Comparison of ENCODE assay signal across 23 cellular contexts in genomic region chr19:46772170-46773017, GRCh38. TPM values are rescaled to one million over a fixed set of nuclear protein-coding genes. Genes with fewer than 3 reads are reported as not detected.
A peak's percentile ranks its signal among the peaks of the same experiment; 100 is the strongest.
DNase-seq lines count a peak whose midpoint lies in the region; ATAC-seq and TF ChIP-seq lines count a peak whose summit lies in the region.
"Had no signal": no experiment of that assay in that cellular context is flagged by ENCODE, and none has a peak within 500 bp of the region (broad histone marks: within the 10 kb centered on the region; RNA-seq: fewer than 3 reads in every experiment).

No MANE protein-coding gene starts in this region.

- H3K23ac ChIP-seq in IMR-90 (ENCODE audit: low read depth, low read length): no peak overlapping the region

- no peak overlapping the region for H2BK5ac ChIP-seq in IMR-90 (ENCODE audit: low read depth, low read length, poor library complexity, severe bottlenecking)

- H2BK20ac ChIP-seq in IMR-90 (ENCODE audit: low read depth, low read length): no peak overlapping the region

- WGBS in IMR-90 (ENCODE audit: extremely low coverage in 2 of 2, insufficient read length in 1 of 2), 2 experiments: 79% methylated on average over 3 of the region's 12 CpGs; no CpG with 5 or more reads in 1 of the 2 experiments

- no peak overlapping the region for H2BK120ac ChIP-seq in IMR-90 (ENCODE audit: low read depth, low read length)

- H4K91ac ChIP-seq in IMR-90 (ENCODE audit: insufficient read depth, low read depth, low read length): no peak overlapping the region

- H4K20me1 ChIP-seq in IMR-90 (ENCODE audit: insufficient read depth, low read length): peaks cover 37% of the 10 kb centered on the region

- TF ChIP-seq RAD21 in IMR-90 (IDR thresholded peaks at IDR 0.05; ENCODE audit: low read length): no peak

- ATAC-seq in activated T-cell treated with anti-CD3 and anti-CD28 coated beads, Interleukin-2, amount 50 U/mL, for 72 hours (replicated peaks in 1 of 2): no peak
- ATAC-seq in IMR-90 (ENCODE audit: low read depth) (peak; percentile 18; the same call in 1 of the 2 replicates), WTC11 (no peak)
- ATAC-seq: body of pancreas had no signal

- no peaks in the 10 kb centered on the region for H3K9me3 Mint-ChIP-seq in activated T-cell treated with anti-CD3 and anti-CD28 coated beads, Interleukin-2, amount 50 U/mL, for 72 hours
- H3K9me3 Mint-ChIP-seq in WTC11: no peaks in the 10 kb centered on the region
- no peaks in the 10 kb centered on the region for H3K9me3 Mint-ChIP-seq in osteocyte (ENCODE audit: unreplicated experiment)
- H3K9me3 Mint-ChIP-seq: CD8-positive, alpha-beta memory T cell; immature natural killer cell; stimulated activated naive CD8-positive, alpha-beta T cell treated with anti-CD3 and anti-CD28 coated beads, Interleukin-15, Interleukin-2, amounts not matched to agents 100 ng/mL and 50 ng/mL, for 24 hours; T-helper 1 cell treated with Interleukin-12 subunit alpha and Interleukin-12 subunit beta and Interleukin-4 antibody, amounts not matched to agents 30 μg/mL and 1 μg/mL, for 36 hours had no signal

- H3K79me1 ChIP-seq in IMR-90 (ENCODE audit: low read depth in 1 of 2, low read length in 2 of 2): peaks cover 14 to 23% of the 10 kb centered on the region in 2 experiments

- H4K8ac ChIP-seq in IMR-90 (ENCODE audit: low read depth in 2 of 2, low read length in 2 of 2): no peak overlapping the region

- no peaks in the 10 kb centered on the region for H3K27me3 ChIP-seq in IMR-90 (ENCODE audit: control insufficient read depth, insufficient read depth, low read length)
- H3K27me3 ChIP-seq: adrenal gland, BE2C, body of pancreas, SJSA1, tibial nerve had no signal

- peaks cover 11 to 19% of the 10 kb centered on the region in 2 donors for H3K36me3 Mint-ChIP-seq in activated T-cell treated with anti-CD3 and anti-CD28 coated beads, Interleukin-2, amount 50 U/mL, for 72 hours (ENCODE audit: insufficient read depth in 2 of 2)
- H3K36me3 Mint-ChIP-seq in WTC11 (peaks cover 32% of the 10 kb centered on the region), osteocyte (ENCODE audit: unreplicated experiment) (peaks cover 25% of the 10 kb centered on the region)

- no peak overlapping the region for H3K56ac ChIP-seq in IMR-90 (ENCODE audit: extremely low read depth, insufficient read depth, low read length)

- no peak overlapping the region for H3K9ac ChIP-seq in IMR-90 (ENCODE audit: low read depth, low read length)

- peaks cover 32% of the 10 kb centered on the region for H3K36me3 ChIP-seq in IMR-90 (ENCODE audit: control insufficient read depth, insufficient read depth, low read length)

- H2AK9ac ChIP-seq in IMR-90 (replicated peaks; ENCODE audit: low read depth, low read length, poor library complexity): no peak overlapping the region

- peaks cover 2% of the 10 kb centered on the region; the same call in 1 of the 2 replicates for H3K4me1 ChIP-seq in IMR-90 (ENCODE audit: control insufficient read depth, insufficient read depth, low read length)
- H3K4me1 ChIP-seq: adrenal gland, tibial nerve had no signal

- H3K4me2 ChIP-seq in IMR-90 (ENCODE audit: low read depth, low read length): no peak overlapping the region

- no peak overlapping the region for H3K18ac ChIP-seq in IMR-90 (ENCODE audit: low read depth, low read length)

- H3K4me3 ChIP-seq in IMR-90 (ENCODE audit: insufficient read depth, low read depth, low read length): no peak overlapping the region
- H3K4me3 ChIP-seq: adrenal gland, body of pancreas, HAP-1, SJSA1, tibial nerve had no signal

- intact Hi-C loops in IMR-90 (cut with micrococcal nuclease): no loop called here

- no peaks in the 10 kb centered on the region; the same call in 1 of the 2 replicates for H3K9me1 ChIP-seq in IMR-90 (ENCODE audit: insufficient read depth, low read length)

- no peak for TF ChIP-seq POLR2A in IMR-90 (IDR thresholded peaks at IDR 0.05; ENCODE audit: low read depth, low read length)

- POLR2A ChIA-PET in IMR-90 (lab: Charles Lee; ENCODE audit: unreplicated experiment) (interaction anchor here (0.7 kb wide), 1 partner anchor 21 kb away, joined by 4 read pairs; no protein-coding TSS in a partner anchor), WTC11 (lab: Charles Lee) (interaction anchor here (1.1 to 1.5 kb wide), 2 partner anchors 12 to 17 kb away, joined by 3 to 4 read pairs; partner anchors contain the start of gene SLC1A5), HEK293T (lab: Yijun Ruan, JAX) (interaction anchor here (1.4 kb wide), 1 partner anchor 16 kb away, joined by 6 read pairs; the partner anchor contains the start of gene SLC1A5)

- no peak for DNase-seq in activated T-cell treated with anti-CD3 and anti-CD28 coated beads, Interleukin-2, amount 50 U/mL, for 72 hours
- DNase-seq in activated T-cell treated with anti-CD3 and anti-CD28 coated beads for 4 hours (no peak), IMR-90 (no peak), WTC11 (ENCODE audit: low spot score) (no peak), osteocyte (ENCODE audit: extremely low spot score, unreplicated experiment) (no peak), NAMALWA (ENCODE audit: low spot score) (no peak), HEK293T (ENCODE audit: extremely low spot score) (no peak), COLO668 (lab: John Stamatoyannopoulos, UW; ENCODE audit: unreplicated experiment) (no peak)
- DNase-seq: activated CD4-positive, alpha-beta T cell treated with anti-CD3 and anti-CD28 coated beads for 4 hours; activated naive CD4-positive, alpha-beta T cell; adrenal gland; BE2C; body of pancreas; CD8-positive, alpha-beta memory T cell; hypothalamus; immature natural killer cell; Kasumi-1; nucleus accumbens had no signal

- CTCF ChIA-PET in IMR-90 (lab: Yijun Ruan, JAX): no interaction called here
- CTCF ChIA-PET in WTC11 (lab: Charles Lee): interaction anchor here (1.8 to 1.9 kb wide), 2 partner anchors 14 to 19 kb away, joined by 6 to 7 read pairs; no protein-coding TSS in a partner anchor
- CTCF ChIA-PET in HEK293T (lab: Yijun Ruan, JAX): interaction anchor here (0.6 kb wide), 1 partner anchor 8 kb away, joined by 3 read pairs; no protein-coding TSS in a partner anchor

- H3K27ac ChIP-seq in IMR-90 (ENCODE audit: insufficient read depth, low read length): no peak overlapping the region
- H3K27ac ChIP-seq: adrenal gland, SJSA1, tibial nerve had no signal

- no peak overlapping the region for H2AFZ ChIP-seq in IMR-90 (replicated peaks; ENCODE audit: low read length, poor library complexity)

- H4K5ac ChIP-seq in IMR-90 (ENCODE audit: low read depth, low read length): no peak overlapping the region

- dilution Hi-C loops in IMR-90 (cut with HindIII; ENCODE audit: low sequenced_read_pairs, unreplicated experiment): no loop called here

- no peaks in the 10 kb centered on the region for H3K27me3 Mint-ChIP-seq in activated T-cell treated with anti-CD3 and anti-CD28 coated beads, Interleukin-2, amount 50 U/mL, for 72 hours (ENCODE audit: low read depth)
- H3K27me3 Mint-ChIP-seq in WTC11 (ENCODE audit: low read depth): no peaks in the 10 kb centered on the region
- H3K27me3 Mint-ChIP-seq in osteocyte (ENCODE audit: unreplicated experiment): no peaks in the 10 kb centered on the region
- H3K27me3 Mint-ChIP-seq: CD8-positive, alpha-beta memory T cell; stimulated activated naive CD8-positive, alpha-beta T cell treated with anti-CD3 and anti-CD28 coated beads, Interleukin-15, Interleukin-2, amounts not matched to agents 100 ng/mL and 50 ng/mL, for 24 hours had no signal

- no TSS peak for BruUV-seq in IMR-90 (replicated peaks; lab: Mats Ljungman, UMichigan)

- in situ Hi-C loops in IMR-90 (cut with MboI; ENCODE audit: low sequenced_read_pairs): no loop called here

- no peak overlapping the region for H3K4ac ChIP-seq in IMR-90 (ENCODE audit: low read depth, low read length)

- no peak overlapping the region for H3K14ac ChIP-seq in IMR-90 (replicated peaks; ENCODE audit: low read depth, low read length)

- no peak overlapping the region for H3K4me3 Mint-ChIP-seq in activated T-cell treated with anti-CD3 and anti-CD28 coated beads, Interleukin-2, amount 50 U/mL, for 72 hours
- no peak overlapping the region for H3K4me3 Mint-ChIP-seq in WTC11
- H3K4me3 Mint-ChIP-seq in osteocyte (ENCODE audit: unreplicated experiment): no peak overlapping the region
- H3K4me3 Mint-ChIP-seq: CD8-positive, alpha-beta memory T cell; immature natural killer cell; stimulated activated naive CD8-positive, alpha-beta T cell treated with anti-CD3 and anti-CD28 coated beads, Interleukin-15, Interleukin-2, amounts not matched to agents 100 ng/mL and 50 ng/mL, for 24 hours; T-helper 1 cell treated with Interleukin-12 subunit alpha and Interleukin-12 subunit beta and Interleukin-4 antibody, amounts not matched to agents 30 μg/mL and 1 μg/mL, for 36 hours had no signal

- peaks cover 11% of the 10 kb centered on the region for H3K4me1 Mint-ChIP-seq in activated T-cell treated with anti-CD3 and anti-CD28 coated beads, Interleukin-2, amount 50 U/mL, for 72 hours (ENCODE audit: low read depth)
- H3K4me1 Mint-ChIP-seq in WTC11: no peaks in the 10 kb centered on the region
- peaks cover 8% of the 10 kb centered on the region for H3K4me1 Mint-ChIP-seq in osteocyte (ENCODE audit: unreplicated experiment)
- H3K4me1 Mint-ChIP-seq: CD8-positive, alpha-beta memory T cell had no signal

- no peak overlapping the region for H2AK5ac ChIP-seq in IMR-90 (ENCODE audit: low read depth, low read length)

- no peak overlapping the region for H2BK15ac ChIP-seq in IMR-90 (ENCODE audit: low read depth, low read length)

- H3K9me3 ChIP-seq in IMR-90 (ENCODE audit: control insufficient read depth, insufficient read depth, low read length): no peaks in the 10 kb centered on the region
- H3K9me3 ChIP-seq: adrenal gland, body of pancreas, HAP-1, SJSA1, tibial nerve had no signal

- peak overlapping the region; percentile 16 for H3K27ac Mint-ChIP-seq in activated T-cell treated with anti-CD3 and anti-CD28 coated beads, Interleukin-2, amount 50 U/mL, for 72 hours
- peak overlapping the region; percentile 6; the same call in 1 of the 2 replicates for H3K27ac Mint-ChIP-seq in WTC11
- H3K27ac Mint-ChIP-seq in osteocyte (ENCODE audit: unreplicated experiment): peak overlapping the region; percentile 41
- H3K27ac Mint-ChIP-seq: immature natural killer cell; stimulated activated naive CD8-positive, alpha-beta T cell treated with anti-CD3 and anti-CD28 coated beads, Interleukin-15, Interleukin-2, amounts not matched to agents 100 ng/mL and 50 ng/mL, for 24 hours; T-helper 1 cell treated with Interleukin-12 subunit alpha and Interleukin-12 subunit beta and Interleukin-4 antibody, amounts not matched to agents 30 μg/mL and 1 μg/mL, for 36 hours had no signal

- TF ChIP-seq CTCF in IMR-90 (conservative IDR thresholded peaks at IDR 0.05; ENCODE audit: low read depth, low read length) (no peak), WTC11 (IDR thresholded peaks at IDR 0.05) (no peak), osteocyte (IDR thresholded peaks at IDR 0.05) (no peak)

RNA-seq across cellular contexts. Expression of gene SLC1A5, which starts 16.0 kb away (rescaled TPM):
- total RNA-seq in activated T-cell treated with anti-CD3 and anti-CD28 coated beads, Interleukin-2, amount 50 U/mL, for 72 hours: 100 to 1,000 TPM; 364 to 374 TPM
- 105 and 142 TPM in 2 replicates for total RNA-seq in IMR-90 (2012; rRNA removed)
- polyA plus RNA-seq in IMR-90 (2012; rRNA removed): 155 and 171 TPM in 2 replicates
- 117 and 213 TPM in 2 replicates for polyA plus RNA-seq in IMR-90 (2012; cell fraction: cytosol; rRNA removed)
- polyA plus RNA-seq in IMR-90 (2012; cell fraction: nucleus; rRNA removed; ENCODE audit: low replicate concordance): 88.4 and 128 TPM in 2 replicates
- total RNA-seq in WTC11 (2021): 173 to 239 TPM (median 187 TPM) in 3 replicates
- total RNA-seq in osteocyte: 313 and 354 TPM in 2 replicates

RNA-seq across cellular contexts. Expression of gene STRN4, which starts 26.1 kb away (rescaled TPM):
- 10 to 100 TPM; 79.0 to 85.2 TPM for total RNA-seq in activated T-cell treated with anti-CD3 and anti-CD28 coated beads, Interleukin-2, amount 50 U/mL, for 72 hours
- total RNA-seq in IMR-90 (2012; rRNA removed) (36.7 and 37.8 TPM in 2 replicates), WTC11 (2021) (126 to 144 TPM (median 137 TPM) in 3 replicates), osteocyte (87.1 and 93.5 TPM in 2 replicates)
- 112 and 127 TPM in 2 replicates for polyA plus RNA-seq in IMR-90 (2012; rRNA removed)
- polyA plus RNA-seq in IMR-90 (2012; cell fraction: cytosol; rRNA removed): 111 and 127 TPM in 2 replicates
- 158 and 365 TPM in 2 replicates for polyA plus RNA-seq in IMR-90 (2012; cell fraction: nucleus; rRNA removed; ENCODE audit: low replicate concordance)

RNA-seq across cellular contexts. Expression of gene FKRP, which starts 26.5 kb away (rescaled TPM):
- total RNA-seq in activated T-cell treated with anti-CD3 and anti-CD28 coated beads, Interleukin-2, amount 50 U/mL, for 72 hours: 10 to 100 TPM; 15.1 to 18.0 TPM
- 5.8 and 6.1 TPM in 2 replicates for total RNA-seq in IMR-90 (2012; rRNA removed)
- 25.3 and 28.5 TPM in 2 replicates for polyA plus RNA-seq in IMR-90 (2012; rRNA removed)
- polyA plus RNA-seq in IMR-90 (2012; cell fraction: cytosol; rRNA removed): 22.3 and 36.1 TPM in 2 replicates
- 50.3 and 64.5 TPM in 2 replicates for polyA plus RNA-seq in IMR-90 (2012; cell fraction: nucleus; rRNA removed; ENCODE audit: low replicate concordance)
- 23.4 to 26.1 TPM (median 24.1 TPM) in 3 replicates for total RNA-seq in WTC11 (2021)
- 34.0 and 37.7 TPM in 2 replicates for total RNA-seq in osteocyte

RNA-seq across cellular contexts. Expression of gene PRKD2, which starts 55.5 kb away (rescaled TPM):
- total RNA-seq in activated T-cell treated with anti-CD3 and anti-CD28 coated beads, Interleukin-2, amount 50 U/mL, for 72 hours: 10 to 100 TPM; 82.0 to 92.9 TPM
- 9.9 and 10.0 TPM in 2 replicates for total RNA-seq in IMR-90 (2012; rRNA removed)
- 18.8 and 19.6 TPM in 2 replicates for polyA plus RNA-seq in IMR-90 (2012; rRNA removed)
- 8.8 and 25.6 TPM in 2 replicates for polyA plus RNA-seq in IMR-90 (2012; cell fraction: cytosol; rRNA removed)
- 44.4 and 97.9 TPM in 2 replicates for polyA plus RNA-seq in IMR-90 (2012; cell fraction: nucleus; rRNA removed; ENCODE audit: low replicate concordance)
- 78.5 to 100 TPM (median 81.5 TPM) in 3 replicates for total RNA-seq in WTC11 (2021)
- total RNA-seq in osteocyte: 41.9 and 43.9 TPM in 2 replicates
